14 cellular contexts compared by ENCODE assay signal in the genomic region with DNA sequence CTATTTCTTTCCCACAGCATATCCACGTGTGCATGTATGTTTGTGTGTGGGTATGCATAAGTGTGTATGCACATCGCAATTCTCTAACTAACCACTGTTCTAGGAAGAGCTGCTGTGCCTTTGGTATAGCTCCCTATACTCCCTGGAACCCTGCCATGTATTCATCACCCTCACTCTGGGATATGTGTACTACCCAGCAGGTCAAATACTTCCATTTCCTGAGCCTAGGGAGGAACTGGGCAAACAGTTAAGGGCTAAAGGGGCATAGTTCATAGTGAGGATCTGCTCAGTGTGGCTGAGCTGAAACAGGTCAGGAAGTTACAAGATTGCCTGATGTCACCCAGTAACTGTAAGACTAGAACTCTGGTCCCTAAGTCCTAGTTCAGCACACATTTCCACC.
A peak's percentile ranks its signal among the peaks of the same experiment; 100 is the strongest.
DNase-seq lines count a peak whose midpoint lies in the region; ATAC-seq, FAIRE-seq and TF ChIP-seq lines count a peak whose summit lies in the region.
"Had no signal": no experiment of that assay in that cellular context is flagged by ENCODE, and none has a peak within 500 bp of the region (broad histone marks: within the 10 kb centered on the region; RNA-seq: fewer than 3 reads in every experiment).

No MANE protein-coding gene starts in this region.

- no peak overlapping the region for H3K4me3 Mint-ChIP-seq in activated naive CD4-positive, alpha-beta T cell treated with anti-CD3 and anti-CD28 coated beads, Interleukin-2, amount 10 ng/mL, durations not matched to agents 7 days and 5 days
- peak overlapping the region in 1 of 2 donors; percentile 69 for H3K4me3 Mint-ChIP-seq in effector memory CD8-positive, alpha-beta T cell
- no peak overlapping the region for H3K4me3 Mint-ChIP-seq in progenitor cell of endocrine pancreas (ENCODE audit: low read depth)
- H3K4me3 Mint-ChIP-seq: stimulated activated naive CD8-positive, alpha-beta T cell treated with anti-CD3 and anti-CD28 coated beads, Interleukin-15, amount 100 ng/mL, for 72 hours; WTC11 had no signal

- H3K9me3 Mint-ChIP-seq in activated naive CD4-positive, alpha-beta T cell treated with anti-CD3 and anti-CD28 coated beads, Interleukin-2, amount 10 ng/mL, durations not matched to agents 7 days and 5 days = peaks cover 28% of the 10 kb centered on the region
- H3K9me3 Mint-ChIP-seq in effector memory CD8-positive, alpha-beta T cell = peaks cover 0 to 2% of the 10 kb centered on the region in 2 donors
- H3K9me3 Mint-ChIP-seq in progenitor cell of endocrine pancreas (ENCODE audit: low read depth) = peaks cover 9% of the 10 kb centered on the region

- no peak for DNase-seq in activated naive CD4-positive, alpha-beta T cell treated with anti-CD3 and anti-CD28 coated beads, Interleukin-2, amount 10 ng/mL, durations not matched to agents 7 days and 5 days
- DNase-seq in activated naive CD4-positive, alpha-beta T cell treated with Interleukin-2 at 50 U/mL for 16 hours = no peak
- DNase-seq in NCI-H226 (peak; percentile 20), urothelium cell line (ENCODE audit: low spot score) (no peak), GM03348 (ENCODE audit: low spot score) (no peak), HPDE6-E6E7 (ENCODE audit: extremely low spot score) (no peak), progenitor cell of endocrine pancreas (ENCODE audit: low spot score, unreplicated experiment) (no peak)
- no peak for DNase-seq in effector memory CD8-positive, alpha-beta T cell
- DNase-seq: islet precursor cell; NCI-H446 treated with DMSO at 0.1 percent for 48 hours; OCI-M1; pancreas; stimulated activated naive CD8-positive, alpha-beta T cell treated with anti-CD3 and anti-CD28 coated beads, Interleukin-15, amount 100 ng/mL, for 72 hours had no signal

- peaks cover 27% of the 10 kb centered on the region for H3K36me3 Mint-ChIP-seq in activated naive CD4-positive, alpha-beta T cell treated with anti-CD3 and anti-CD28 coated beads, Interleukin-2, amount 10 ng/mL, durations not matched to agents 7 days and 5 days
- peaks cover 9% of the 10 kb centered on the region for H3K36me3 Mint-ChIP-seq in effector memory CD8-positive, alpha-beta T cell (ENCODE audit: insufficient read depth)
- H3K36me3 Mint-ChIP-seq in progenitor cell of endocrine pancreas (ENCODE audit: insufficient read depth) = peaks cover 2% of the 10 kb centered on the region

- peaks cover 64% of the 10 kb centered on the region for H3K4me1 Mint-ChIP-seq in activated naive CD4-positive, alpha-beta T cell treated with anti-CD3 and anti-CD28 coated beads, Interleukin-2, amount 10 ng/mL, durations not matched to agents 7 days and 5 days
- peaks cover 54 to 63% of the 10 kb centered on the region in 2 donors for H3K4me1 Mint-ChIP-seq in effector memory CD8-positive, alpha-beta T cell (ENCODE audit: low read depth in 2 of 2)
- no peaks in the 10 kb centered on the region for H3K4me1 Mint-ChIP-seq in progenitor cell of endocrine pancreas (ENCODE audit: low read depth)

- FAIRE-seq in urothelium cell line (lab: Jason Lieb, UNC) = peak; percentile 46
- FAIRE-seq: pancreas had no signal

- H3K27me3 Mint-ChIP-seq in activated naive CD4-positive, alpha-beta T cell treated with anti-CD3 and anti-CD28 coated beads, Interleukin-2, amount 10 ng/mL, durations not matched to agents 7 days and 5 days = peaks cover 7% of the 10 kb centered on the region
- H3K27me3 Mint-ChIP-seq in effector memory CD8-positive, alpha-beta T cell = no peaks in the 10 kb centered on the region
- peaks cover 73% of the 10 kb centered on the region for H3K27me3 Mint-ChIP-seq in progenitor cell of endocrine pancreas
- H3K27me3 Mint-ChIP-seq: stimulated activated naive CD8-positive, alpha-beta T cell treated with anti-CD3 and anti-CD28 coated beads, Interleukin-15, amount 100 ng/mL, for 72 hours had no signal

- no peak for ATAC-seq in effector memory CD8-positive, alpha-beta T cell (replicated peaks)
- ATAC-seq: pancreas; stimulated activated naive CD8-positive, alpha-beta T cell treated with anti-CD3 and anti-CD28 coated beads, Interleukin-15, amount 100 ng/mL, for 72 hours; WTC11 had no signal

- CTCF ChIA-PET in activated naive CD4-positive, alpha-beta T cell treated with anti-CD3 and anti-CD28 coated beads, Interleukin-2, amount 10 ng/mL, durations not matched to agents 7 days and 5 days (lab: Charles Lee) = interaction anchor here (1.1 to 2.4 kb wide), 3 partner anchors 11 to 384 kb away, joined by 3 to 8 read pairs (median 4); a partner anchor contains a TSS

- no peak for TF ChIP-seq CTCF in progenitor cell of endocrine pancreas (IDR thresholded peaks at IDR 0.05; ENCODE audit: unreplicated experiment)

- peak overlapping the region; percentile 94 for H3K27ac Mint-ChIP-seq in activated naive CD4-positive, alpha-beta T cell treated with anti-CD3 and anti-CD28 coated beads, Interleukin-2, amount 10 ng/mL, durations not matched to agents 7 days and 5 days
- peak overlapping the region; percentile 88 to 90 for H3K27ac Mint-ChIP-seq in effector memory CD8-positive, alpha-beta T cell
- H3K27ac Mint-ChIP-seq in progenitor cell of endocrine pancreas = no peak overlapping the region
- H3K27ac Mint-ChIP-seq: WTC11 had no signal
